ENCODE assay signal across 10 cellular contexts in genomic region chr7:90212149-90212495, GRCh38. TPM values are rescaled to one million over a fixed set of nuclear protein-coding genes. Genes with fewer than 3 reads are reported as not detected.
DNase-seq lines count a peak whose midpoint lies in the region; FAIRE-seq and TF ChIP-seq lines count a peak whose summit lies in the region.
"Had no signal": no experiment of that assay in that cellular context is flagged by ENCODE, and none has a peak within 500 bp of the region (broad histone marks: within the 10 kb centered on the region; RNA-seq: fewer than 3 reads in every experiment).

No MANE protein-coding gene starts in this region.

- H3K27ac ChIP-seq in WERI-Rb-1 (peak overlapping the region; percentile 84), hepatocyte (peak overlapping the region; percentile 77), sigmoid colon (peak overlapping the region; percentile 80 to 89 (median 88))

- H3K27me3 Mint-ChIP-seq in type B pancreatic cell: peaks cover 16% of the 10 kb centered on the region

- no peak for DNase-seq in GM19239 (ENCODE audit: insufficient read length, low spot score)
- DNase-seq in WERI-Rb-1: no peak
- no peak for DNase-seq in hepatocyte (ENCODE audit: low spot score)
- DNase-seq in sigmoid colon: peak; percentile 62
- no peak for DNase-seq in LoVo (ENCODE audit: low spot score)
- DNase-seq in AML-193 (lab: John Stamatoyannopoulos, UW): no peak
- DNase-seq in type B pancreatic cell (ENCODE audit: extremely low spot score, unreplicated experiment): no peak
- no peak for DNase-seq in activated gamma-delta T cell (lab: John Stamatoyannopoulos, UW)
- DNase-seq: central memory CD4-positive, alpha-beta T cell; SHP77 treated with DMSO at 0.1 percent for 48 hours had no signal

- peaks cover 6% of the 10 kb centered on the region for H3K4me1 Mint-ChIP-seq in type B pancreatic cell (ENCODE audit: unreplicated experiment)

- H2AFZ ChIP-seq in hepatocyte: peak overlapping the region; percentile 86

- H3K4me1 ChIP-seq in hepatocyte (ENCODE audit: insufficient read depth) (peaks cover 8% of the 10 kb centered on the region), sigmoid colon (peaks cover 0 to 16% (median 7%) of the 10 kb centered on the region in 4 donors)

- peaks cover 9% of the 10 kb centered on the region for H3K79me2 ChIP-seq in hepatocyte

- no peaks in the 10 kb centered on the region for H3K36me3 ChIP-seq in WERI-Rb-1
- no peaks in the 10 kb centered on the region for H3K36me3 ChIP-seq in hepatocyte (replicated peaks; ENCODE audit: insufficient read depth, low read depth)
- H3K36me3 ChIP-seq in sigmoid colon: no peaks in the 10 kb centered on the region

- H3K27me3 ChIP-seq in WERI-Rb-1 (ENCODE audit: insufficient read depth, low read depth, severe bottlenecking) (no peaks in the 10 kb centered on the region), hepatocyte (no peaks in the 10 kb centered on the region), sigmoid colon (no peaks in the 10 kb centered on the region)

- WGBS in hepatocyte (ENCODE audit: low lambda C conversion rate, missing lambda C conversion rate): 9% methylated on average over 6 of the region's 6 CpGs
- WGBS in sigmoid colon, 2 donors: 5 to 16% methylated on average over 6 of the region's 6 CpGs

- H4K20me1 ChIP-seq in hepatocyte (ENCODE audit: insufficient read depth, poor library complexity, severe bottlenecking): no peaks in the 10 kb centered on the region

- TF ChIP-seq POLR2A in sigmoid colon (IDR thresholded peaks at IDR 0.05): no peak

- no peaks in the 10 kb centered on the region for H3K36me3 Mint-ChIP-seq in type B pancreatic cell

- no peaks in the 10 kb centered on the region for H3K9me2 ChIP-seq in hepatocyte (replicated peaks; ENCODE audit: insufficient read depth)

- peak overlapping the region; percentile 72 for H3K4me3 ChIP-seq in WERI-Rb-1 (ENCODE audit: low read depth, low read length)
- H3K4me3 ChIP-seq in hepatocyte: peak overlapping the region; percentile 77
- peak overlapping the region; percentile 70 to 76 (median 73) for H3K4me3 ChIP-seq in sigmoid colon

- H3K4me3 Mint-ChIP-seq in type B pancreatic cell: no peak overlapping the region

- no peaks in the 10 kb centered on the region for H3K9me3 Mint-ChIP-seq in type B pancreatic cell

- H3K27ac Mint-ChIP-seq in type B pancreatic cell: no peak overlapping the region

- intact Hi-C loops in sigmoid colon (cut with DNase I): loop anchor here (5.0 kb wide), 1 partner anchor 135 kb away; the partner anchor contains the start of gene GTPBP10

- H3K9me3 ChIP-seq in WERI-Rb-1 (ENCODE audit: severe bottlenecking) (no peaks in the 10 kb centered on the region), hepatocyte (ENCODE audit: low read depth) (no peaks in the 10 kb centered on the region), sigmoid colon (no peaks in the 10 kb centered on the region)

- no peak for TF ChIP-seq CTCF in WERI-Rb-1 (IDR thresholded peaks at IDR 0.05; ENCODE audit: low read depth, low read length)
- no peak for TF ChIP-seq CTCF in hepatocyte (IDR thresholded peaks at IDR 0.05; ENCODE audit: poor library complexity)
- TF ChIP-seq CTCF in sigmoid colon (IDR thresholded peaks at IDR 0.05): no peak
- no peak for TF ChIP-seq CTCF in type B pancreatic cell (conservative IDR thresholded peaks at IDR 0.05)

- TF ChIP-seq EP300 in sigmoid colon (IDR thresholded peaks at IDR 0.05): no peak

- FAIRE-seq in GM19239 (lab: Jason Lieb, UNC): peak; percentile 55

- peak overlapping the region; percentile 90 for H3K4me2 ChIP-seq in hepatocyte

RNA-seq across cellular contexts. Expression of gene STEAP2, which starts 0.6 kb away (rescaled TPM):
- total RNA-seq in hepatocyte (8.3 and 9.3 TPM in 2 replicates), sigmoid colon (10 to 100 TPM; 22.5 to 32.1 (median 27.6) TPM), type B pancreatic cell (ENCODE audit: low replicate concordance) (1.7 and 3.3 TPM in 2 replicates)
- polyA plus RNA-seq in hepatocyte (2.4 and 3.4 TPM in 2 replicates), sigmoid colon (1 to 10 TPM; 1.4 to 7.4 (median 2.4) TPM)

RNA-seq across cellular contexts. Expression of gene CFAP69, which starts 32.9 kb away (rescaled TPM):
- total RNA-seq in hepatocyte (4.3 and 7.3 TPM in 2 replicates), sigmoid colon (10 to 100 TPM in 1 of 4 donors, 1 to 10 TPM in 3; 4.9 to 23.5 (median 7.0) TPM), type B pancreatic cell (ENCODE audit: low replicate concordance) (4.4 and 6.2 TPM in 2 replicates)
- polyA plus RNA-seq in hepatocyte (1.6 and 1.7 TPM in 2 replicates), sigmoid colon (1 to 10 TPM; 1.0 to 2.1 (median 1.2) TPM)

RNA-seq across cellular contexts. Expression of gene STEAP1, which starts 57.9 kb away (rescaled TPM):
- total RNA-seq in hepatocyte: 13.6 and 16.7 TPM in 2 replicates
- 8.5 and 15.5 TPM in 2 replicates for polyA plus RNA-seq in hepatocyte
- total RNA-seq in sigmoid colon: 10 to 100 TPM; 13.2 to 15.2 (median 14.6) TPM
- 10 to 100 TPM in 1 of 3 donors, 1 to 10 TPM in 2; 6.2 to 15.6 (median 9.0) TPM for polyA plus RNA-seq in sigmoid colon
- total RNA-seq in type B pancreatic cell (ENCODE audit: low replicate concordance): 2.9 and 3.4 TPM in 2 replicates
